9 cellular contexts compared by ENCODE assay signal in genomic region chr11:123479048-123479837, GRCh38. TPM values are rescaled to one million over a fixed set of nuclear protein-coding genes. Genes with fewer than 3 reads are reported as not detected.
A peak's percentile ranks its signal among the peaks of the same experiment; 100 is the strongest.
DNase-seq lines count a peak whose midpoint lies in the region; ATAC-seq and TF ChIP-seq lines count a peak whose summit lies in the region.
"Had no signal": no experiment of that assay in that cellular context is flagged by ENCODE, and none has a peak within 500 bp of the region (broad histone marks: within the 10 kb centered on the region; RNA-seq: fewer than 3 reads in every experiment).

No MANE protein-coding gene starts in this region.

- no peak overlapping the region for H3K18ac ChIP-seq in H9 (ENCODE audit: insufficient read length, low read depth, low read length)

- H3K36me3 Mint-ChIP-seq in T-helper 2 cell treated with Interferon-gamma antibody and Interleukin-4, amounts not matched to agents 5 μg/mL and 100 μg/mL, for 36 hours (ENCODE audit: low read depth): peaks cover 20% of the 10 kb centered on the region
- H3K36me3 Mint-ChIP-seq in H9 (ENCODE audit: insufficient read depth in 1 of 3, low read depth in 3 of 3): peaks cover 0 to 22% (median 19%) of the 10 kb centered on the region in 3 experiments; a peak in 4 of 7 replicates

- no peak overlapping the region for H4K91ac ChIP-seq in H9 (ENCODE audit: insufficient read length, low read depth, low read length)

- no peak overlapping the region for H3K14ac ChIP-seq in H9 (ENCODE audit: insufficient read depth, low read length)

- H3K9me3 ChIP-seq in BLaER1 (no peaks in the 10 kb centered on the region), H9 (ENCODE audit: control insufficient read depth, low read depth, low read length) (no peaks in the 10 kb centered on the region), thyroid gland (no peaks in the 10 kb centered on the region)
- H3K9me3 ChIP-seq: uterus had no signal

- H3K27ac Mint-ChIP-seq in T-helper 2 cell treated with Interferon-gamma antibody and Interleukin-4, amounts not matched to agents 5 μg/mL and 100 μg/mL, for 36 hours: peak overlapping the region; percentile 16
- H3K27ac Mint-ChIP-seq in H9: peak overlapping the region in 1 of 3 experiments; percentile 7; a peak in 1 of 7 replicates

- H4K8ac ChIP-seq in H9 (replicated peaks; ENCODE audit: insufficient read length, low read depth, low read length): no peak overlapping the region

- ATAC-seq in GM19351 (IDR thresholded peaks at IDR 0.05; ENCODE audit: unreplicated experiment) (peak; percentile 49), HG03095 (IDR thresholded peaks at IDR 0.05; ENCODE audit: unreplicated experiment) (peak; percentile 48)

- TF ChIP-seq CTCF in H9 (conservative IDR thresholded peaks at IDR 0.05) (no peak), thyroid gland (IDR thresholded peaks at IDR 0.05) (no peak)

- no peak overlapping the region for H2BK12ac ChIP-seq in H9 (ENCODE audit: insufficient read length, low read depth, low read length)

- H3K79me2 ChIP-seq in H9 (ENCODE audit: insufficient read depth, low read length): no peaks in the 10 kb centered on the region

- H3K9ac ChIP-seq in BLaER1 (no peak overlapping the region), H9 (ENCODE audit: extremely low read depth, insufficient read length, low read length) (no peak overlapping the region)

- H3K4ac ChIP-seq in H9 (ENCODE audit: low read depth, low read length): no peak overlapping the region

- H3K27me3 Mint-ChIP-seq in T-helper 2 cell treated with Interferon-gamma antibody and Interleukin-4, amounts not matched to agents 5 μg/mL and 100 μg/mL, for 36 hours (ENCODE audit: low read depth): no peaks in the 10 kb centered on the region
- H3K27me3 Mint-ChIP-seq in H9 (ENCODE audit: low read depth): no peaks in the 10 kb centered on the region

- no peaks in the 10 kb centered on the region for H3K9me3 Mint-ChIP-seq in T-helper 2 cell treated with Interferon-gamma antibody and Interleukin-4, amounts not matched to agents 5 μg/mL and 100 μg/mL, for 36 hours
- no peaks in the 10 kb centered on the region for H3K9me3 Mint-ChIP-seq in H9

- H3K4me1 ChIP-seq in BLaER1: peaks cover 59% of the 10 kb centered on the region
- peaks cover 2% of the 10 kb centered on the region; the same call in 1 of the 2 replicates for H3K4me1 ChIP-seq in H9 (ENCODE audit: insufficient read depth, low read length)
- peaks cover 7 to 26% of the 10 kb centered on the region in 2 donors for H3K4me1 ChIP-seq in thyroid gland
- H3K4me1 ChIP-seq: uterus had no signal

- no peaks in the 10 kb centered on the region for H3K79me1 ChIP-seq in H9 (ENCODE audit: insufficient read depth, low read depth, low read length, poor library complexity, severe bottlenecking)

- H2BK120ac ChIP-seq in H9 (ENCODE audit: low read depth, low read length, poor library complexity, severe bottlenecking): no peak overlapping the region

- H3K27ac ChIP-seq in BLaER1: no peak overlapping the region
- no peak overlapping the region for H3K27ac ChIP-seq in H9 (ENCODE audit: insufficient read length, low read depth, low read length)
- no peak overlapping the region for H3K27ac ChIP-seq in thyroid gland
- H3K27ac ChIP-seq: uterus had no signal

- no peak overlapping the region for H3K23ac ChIP-seq in H9 (ENCODE audit: insufficient read length, low read depth, low read length)

- no peak overlapping the region for H2BK20ac ChIP-seq in H9 (ENCODE audit: low read depth, low read length, poor library complexity, severe bottlenecking)

- H3K4me3 Mint-ChIP-seq in T-helper 2 cell treated with Interferon-gamma antibody and Interleukin-4, amounts not matched to agents 5 μg/mL and 100 μg/mL, for 36 hours: no peak overlapping the region
- no peak overlapping the region for H3K4me3 Mint-ChIP-seq in H9

- DNase-seq in T-helper 2 cell treated with Interferon-gamma antibody and Interleukin-4, amounts not matched to agents 5 μg/mL and 100 μg/mL, for 36 hours (ENCODE audit: low spot score): no peak
- DNase-seq in NCI-H1105 treated with DMSO at 0.1 percent for 48 hours (lab: John Stamatoyannopoulos, UW) (no peak), H9 (no peak), NCI-H2227 (lab: John Stamatoyannopoulos, UW; ENCODE audit: unreplicated experiment) (no peak), thyroid gland (no peak)

- H3K4me2 ChIP-seq in BLaER1 (peak overlapping the region; percentile 1; the same call in 1 of the 2 replicates), H9 (ENCODE audit: insufficient read depth, insufficient read length, low read length) (no peak overlapping the region)

- H4K5ac ChIP-seq in H9 (ENCODE audit: insufficient read length, low read depth, low read length): no peak overlapping the region

- H3K36me3 ChIP-seq in BLaER1 (peaks cover 22% of the 10 kb centered on the region), thyroid gland (no peaks in the 10 kb centered on the region)
- H3K36me3 ChIP-seq: uterus had no signal

- H3K23me2 ChIP-seq in H9 (ENCODE audit: insufficient read length, low read depth, low read length, poor library complexity, severe bottlenecking): no peaks in the 10 kb centered on the region

- H2AK5ac ChIP-seq in H9 (ENCODE audit: insufficient read length, low read length): no peak overlapping the region

- WGBS in H9 (ENCODE audit: extremely low coverage, insufficient read length, low lambda C conversion rate): no CpG with 5 or more reads among the region's 12 CpGs
- 81 to 84% methylated on average over 12 of the region's 12 CpGs for WGBS in thyroid gland, 2 donors

- H2AFZ ChIP-seq in H9 (ENCODE audit: low read length): no peak overlapping the region

- H2BK15ac ChIP-seq in H9 (ENCODE audit: low read depth, low read length): no peak overlapping the region; the same call in 1 of the 2 replicates

- intact Hi-C loops in thyroid gland (cut with DNase I): loop anchor here (5.0 kb wide), 2 partner anchors 67 to 177 kb away; no protein-coding TSS in a partner anchor

- no peak overlapping the region for H3K56ac ChIP-seq in H9 (ENCODE audit: insufficient read length, low read depth, low read length)

- no peaks in the 10 kb centered on the region for H3K27me3 ChIP-seq in BLaER1
- no peaks in the 10 kb centered on the region for H3K27me3 ChIP-seq in H9 (ENCODE audit: insufficient read depth, low read length)
- H3K27me3 ChIP-seq in thyroid gland: no peaks in the 10 kb centered on the region
- H3K27me3 ChIP-seq: uterus had no signal

- H3K4me3 ChIP-seq in BLaER1 (no peak overlapping the region), thyroid gland (replicated peaks in 1 of 3) (no peak overlapping the region)
- H3K4me3 ChIP-seq: uterus had no signal

- TF ChIP-seq POLR2A in thyroid gland (IDR thresholded peaks at IDR 0.05): no peak

- no peak overlapping the region for H2BK5ac ChIP-seq in H9 (ENCODE audit: insufficient read length, low read length)

- no peak overlapping the region for H3T11ph ChIP-seq in H9 (ENCODE audit: low read length)

- H4K20me1 ChIP-seq in BLaER1 (peaks cover 64% of the 10 kb centered on the region), H9 (ENCODE audit: control insufficient read depth, insufficient read depth, insufficient read length) (no peaks in the 10 kb centered on the region)

- peaks cover 35% of the 10 kb centered on the region for H3K4me1 Mint-ChIP-seq in T-helper 2 cell treated with Interferon-gamma antibody and Interleukin-4, amounts not matched to agents 5 μg/mL and 100 μg/mL, for 36 hours (ENCODE audit: low read depth)
- peaks cover 50 to 52% of the 10 kb centered on the region in 2 experiments for H3K4me1 Mint-ChIP-seq in H9

RNA-seq across cellular contexts. Expression of gene GRAMD1B, which starts 49.2 kb away (rescaled TPM):
- 24.7 and 25.9 TPM in 2 replicates for total RNA-seq in H9 (2021)
- 10 to 100 TPM in 2 of 4 donors, 1 to 10 TPM in 2; 7.0 to 22.7 (median 9.2) TPM for total RNA-seq in thyroid gland
